ENCODE assay signal across 6 cellular contexts in the genomic region with DNA sequence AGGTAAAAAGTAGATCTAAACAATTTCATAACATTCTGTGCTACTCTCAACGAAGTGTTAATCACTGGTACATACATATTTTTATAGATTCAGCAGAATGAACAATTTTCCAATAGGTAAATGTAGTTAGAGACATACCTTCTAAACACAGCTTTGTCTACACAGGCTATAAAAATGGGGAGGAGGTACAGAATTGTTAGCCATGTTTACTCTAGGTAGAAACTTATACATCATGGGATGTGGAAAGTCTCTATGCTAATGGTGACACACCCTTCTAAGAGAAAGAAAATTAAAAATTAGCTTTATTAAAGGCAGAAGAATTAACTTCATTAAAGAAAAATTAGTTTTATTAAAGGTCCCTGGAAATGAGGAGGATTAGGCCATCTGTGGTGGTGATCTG.
"Had no signal": no experiment of that assay in that cellular context is flagged by ENCODE, and none has a peak within 500 bp of the region (broad histone marks: within the 10 kb centered on the region; RNA-seq: fewer than 3 reads in every experiment).

No MANE protein-coding gene starts in this region.

- H3K4me3 ChIP-seq: GM23338, K562 had no signal

- ATAC-seq: GM23338, K562 had no signal

- DNase-seq: H9, HCEC 1CT, IMR-90, KG1 had no signal
